Comparison of ENCODE assay signal across 8 cellular contexts in genomic region chr9:136093331-136093986, GRCh38. TPM values are rescaled to one million over a fixed set of nuclear protein-coding genes. Genes with fewer than 3 reads are reported as not detected.
DNase-seq lines count a peak whose midpoint lies in the region; ATAC-seq and TF ChIP-seq lines count a peak whose summit lies in the region.

No MANE protein-coding gene starts in this region.

- H3K4me1 Mint-ChIP-seq in T-helper 1 cell treated with Interleukin-12 subunit alpha and Interleukin-12 subunit beta and Interleukin-4 antibody, amounts not matched to agents 30 μg/mL and 1 μg/mL, for 36 hours (ENCODE audit: low read depth): peaks cover 4% of the 10 kb centered on the region

- TF ChIP-seq POLR2A in suprapubic skin (IDR thresholded peaks at IDR 0.05): no peak

- H3K27ac Mint-ChIP-seq in T-helper 1 cell treated with Interleukin-12 subunit alpha and Interleukin-12 subunit beta and Interleukin-4 antibody, amounts not matched to agents 30 μg/mL and 1 μg/mL, for 36 hours: no peak overlapping the region

- 38% methylated on average over 10 of the region's 16 CpGs for WGBS in suprapubic skin

- no peaks in the 10 kb centered on the region for H3K36me3 ChIP-seq in kidney epithelial cell (ENCODE audit: control insufficient read depth, insufficient read depth, low read length)
- H3K36me3 ChIP-seq in suprapubic skin: no peaks in the 10 kb centered on the region

- no peaks in the 10 kb centered on the region for H3K9me3 ChIP-seq in suprapubic skin

- H3K27me3 ChIP-seq in kidney epithelial cell (ENCODE audit: control insufficient read depth, insufficient read depth, low read length) (peaks cover 2% of the 10 kb centered on the region), suprapubic skin (no peaks in the 10 kb centered on the region)

- peak overlapping the region; percentile 66 for H3K4me3 ChIP-seq in astrocyte of the cerebellum (ENCODE audit: low read depth, low read length)
- H3K4me3 ChIP-seq in kidney epithelial cell (ENCODE audit: low read depth, low read length): peak overlapping the region; percentile 58
- peak overlapping the region; percentile 74 for H3K4me3 ChIP-seq in suprapubic skin

- H3K9me3 Mint-ChIP-seq in T-helper 1 cell treated with Interleukin-12 subunit alpha and Interleukin-12 subunit beta and Interleukin-4 antibody, amounts not matched to agents 30 μg/mL and 1 μg/mL, for 36 hours: no peaks in the 10 kb centered on the region

- H3K27ac ChIP-seq in suprapubic skin: peak overlapping the region; percentile 79

- DNase-seq in T-helper 1 cell (no peak), astrocyte of the cerebellum (ENCODE audit: low read depth) (no peak), kidney epithelial cell (ENCODE audit: low read depth) (no peak), suprapubic skin (ENCODE audit: low spot score in 2 of 2) (no peak), NCI-H2029 treated with DMSO at 0.1 percent for 48 hours (lab: John Stamatoyannopoulos, UW) (no peak), ACHN (no peak)

- H3K4me3 Mint-ChIP-seq in T-helper 1 cell treated with Interleukin-12 subunit alpha and Interleukin-12 subunit beta and Interleukin-4 antibody, amounts not matched to agents 30 μg/mL and 1 μg/mL, for 36 hours: peak overlapping the region; percentile 50

- in situ Hi-C loops in astrocyte of the cerebellum (cut with HindIII; ENCODE audit: low sequenced_read_pairs) (no loop called here), ACHN (cut with HindIII; ENCODE audit: low pct_ligation_motif_present, low pct_unique_long_range_greater_than_20kb, low sequenced_read_pairs) (no loop called here)

- no peak for ATAC-seq in HG02938 (IDR thresholded peaks at IDR 0.05; ENCODE audit: unreplicated experiment)

- H3K36me3 Mint-ChIP-seq in T-helper 1 cell treated with Interleukin-12 subunit alpha and Interleukin-12 subunit beta and Interleukin-4 antibody, amounts not matched to agents 30 μg/mL and 1 μg/mL, for 36 hours (ENCODE audit: low read depth): no peaks in the 10 kb centered on the region

- peaks cover 65% of the 10 kb centered on the region for H3K4me1 ChIP-seq in suprapubic skin

- TF ChIP-seq CTCF in astrocyte of the cerebellum (IDR thresholded peaks at IDR 0.05; ENCODE audit: low read depth, low read length, missing control alignments) (no peak), kidney epithelial cell (IDR thresholded peaks at IDR 0.05; ENCODE audit: insufficient read depth, low read length, poor library complexity, severe bottlenecking) (no peak), suprapubic skin (IDR thresholded peaks at IDR 0.05) (no peak)

- peaks cover 10% of the 10 kb centered on the region for H3K27me3 Mint-ChIP-seq in T-helper 1 cell treated with Interleukin-12 subunit alpha and Interleukin-12 subunit beta and Interleukin-4 antibody, amounts not matched to agents 30 μg/mL and 1 μg/mL, for 36 hours (ENCODE audit: low read depth)

- TF ChIP-seq EP300 in suprapubic skin (IDR thresholded peaks at IDR 0.05): no peak

RNA-seq across cellular contexts. Expression of gene NACC2, which starts 1.6 kb away (rescaled TPM):
- total RNA-seq in kidney epithelial cell (26.0 and 26.6 TPM in 2 replicates), suprapubic skin (10 to 100 TPM; 12.1 to 14.9 (median 13.7) TPM)

RNA-seq across cellular contexts. Expression of gene TMEM250, which starts 25.2 kb away (rescaled TPM):
- total RNA-seq in kidney epithelial cell: 60.3 and 64.8 TPM in 2 replicates
- total RNA-seq in suprapubic skin: 10 to 100 TPM; 37.0 to 66.9 (median 57.8) TPM
